ENCODE assay signal across 1 cellular context in the genomic region with DNA sequence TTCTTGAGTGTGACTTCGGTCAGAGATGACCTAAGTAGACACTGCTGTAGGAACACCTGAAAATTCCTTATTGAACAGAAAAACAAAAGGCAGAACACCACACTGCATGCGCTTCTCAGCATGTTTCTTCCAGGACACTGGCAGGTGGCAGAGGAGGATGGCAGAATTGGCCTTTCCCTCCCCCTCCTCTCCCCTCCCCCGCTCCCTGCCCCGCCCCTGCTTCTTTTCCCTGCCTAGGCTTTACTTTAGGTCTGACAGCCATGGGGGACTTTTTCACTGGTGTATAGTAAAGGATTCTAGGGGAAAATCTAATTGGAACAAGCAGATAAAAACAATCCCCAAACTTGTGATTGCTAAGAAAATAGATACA.
TF ChIP-seq lines count a peak whose summit lies in the region.

No MANE protein-coding gene starts in this region.

TF ChIP-seq in GM23338, 12 proteins besides CTCF, POLR2A, EP300 and RAD21 (continued from another document):
- TF ChIP-seq POLR2AphosphoS5 (IDR thresholded peaks at IDR 0.05; ENCODE audit: low read depth), result no peak
- no peak for TF ChIP-seq ZNF114 (CRISPR knock-in tag; IDR thresholded peaks at IDR 0.05)
- TF ChIP-seq, protein P1, sequence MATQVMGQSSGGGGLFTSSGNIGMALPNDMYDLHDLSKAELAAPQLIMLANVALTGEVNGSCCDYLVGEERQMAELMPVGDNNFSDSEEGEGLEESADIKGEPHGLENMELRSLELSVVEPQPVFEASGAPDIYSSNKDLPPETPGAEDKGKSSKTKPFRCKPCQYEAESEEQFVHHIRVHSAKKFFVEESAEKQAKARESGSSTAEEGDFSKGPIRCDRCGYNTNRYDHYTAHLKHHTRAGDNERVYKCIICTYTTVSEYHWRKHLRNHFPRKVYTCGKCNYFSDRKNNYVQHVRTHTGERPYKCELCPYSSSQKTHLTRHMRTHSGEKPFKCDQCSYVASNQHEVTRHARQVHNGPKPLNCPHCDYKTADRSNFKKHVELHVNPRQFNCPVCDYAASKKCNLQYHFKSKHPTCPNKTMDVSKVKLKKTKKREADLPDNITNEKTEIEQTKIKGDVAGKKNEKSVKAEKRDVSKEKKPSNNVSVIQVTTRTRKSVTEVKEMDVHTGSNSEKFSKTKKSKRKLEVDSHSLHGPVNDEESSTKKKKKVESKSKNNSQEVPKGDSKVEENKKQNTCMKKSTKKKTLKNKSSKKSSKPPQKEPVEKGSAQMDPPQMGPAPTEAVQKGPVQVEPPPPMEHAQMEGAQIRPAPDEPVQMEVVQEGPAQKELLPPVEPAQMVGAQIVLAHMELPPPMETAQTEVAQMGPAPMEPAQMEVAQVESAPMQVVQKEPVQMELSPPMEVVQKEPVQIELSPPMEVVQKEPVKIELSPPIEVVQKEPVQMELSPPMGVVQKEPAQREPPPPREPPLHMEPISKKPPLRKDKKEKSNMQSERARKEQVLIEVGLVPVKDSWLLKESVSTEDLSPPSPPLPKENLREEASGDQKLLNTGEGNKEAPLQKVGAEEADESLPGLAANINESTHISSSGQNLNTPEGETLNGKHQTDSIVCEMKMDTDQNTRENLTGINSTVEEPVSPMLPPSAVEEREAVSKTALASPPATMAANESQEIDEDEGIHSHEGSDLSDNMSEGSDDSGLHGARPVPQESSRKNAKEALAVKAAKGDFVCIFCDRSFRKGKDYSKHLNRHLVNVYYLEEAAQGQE (IDR thresholded peaks at IDR 0.05; ENCODE audit: unreplicated experiment), result no peak
- no peak for TF ChIP-seq EZH2 (IDR thresholded peaks at IDR 0.05; ENCODE audit: low read depth, unreplicated experiment)
